Comparison of ENCODE assay signal across 1 cellular context in the genomic region with DNA sequence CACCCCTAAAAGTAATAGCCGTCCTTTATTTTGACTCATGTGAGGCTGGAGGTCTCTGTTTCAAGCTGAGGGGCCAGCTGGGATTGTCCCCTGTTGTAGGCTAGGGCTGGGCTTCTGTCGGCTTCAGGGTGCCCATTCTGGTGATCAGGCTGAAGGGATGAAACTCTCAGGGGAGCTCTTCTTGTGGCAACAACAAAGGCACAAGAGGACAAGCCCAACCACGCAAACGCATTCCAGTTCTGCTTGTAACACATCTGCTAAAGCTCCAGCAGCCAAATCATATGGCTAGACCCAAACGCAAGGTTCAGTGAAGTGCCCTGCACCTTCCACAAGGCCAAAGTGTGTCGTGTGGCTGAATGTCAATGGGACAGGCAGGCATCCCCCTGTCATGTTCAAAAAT.
TF ChIP-seq lines count a peak whose summit lies in the region.

No MANE protein-coding gene starts in this region.

TF ChIP-seq in IMR-90, 13 proteins besides CTCF, POLR2A, EP300 and RAD21:
- no peak for TF ChIP-seq SMC3 (IDR thresholded peaks at IDR 0.05; ENCODE audit: low read depth, low read length)
- TF ChIP-seq, protein P1, sequence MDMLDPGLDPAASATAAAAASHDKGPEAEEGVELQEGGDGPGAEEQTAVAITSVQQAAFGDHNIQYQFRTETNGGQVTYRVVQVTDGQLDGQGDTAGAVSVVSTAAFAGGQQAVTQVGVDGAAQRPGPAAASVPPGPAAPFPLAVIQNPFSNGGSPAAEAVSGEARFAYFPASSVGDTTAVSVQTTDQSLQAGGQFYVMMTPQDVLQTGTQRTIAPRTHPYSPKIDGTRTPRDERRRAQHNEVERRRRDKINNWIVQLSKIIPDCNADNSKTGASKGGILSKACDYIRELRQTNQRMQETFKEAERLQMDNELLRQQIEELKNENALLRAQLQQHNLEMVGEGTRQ (IDR thresholded peaks at IDR 0.05; ENCODE audit: low read depth, low read length), result no peak
- no peak for TF ChIP-seq BHLHE40 (IDR thresholded peaks at IDR 0.05; ENCODE audit: low read depth, low read length)
- TF ChIP-seq RCOR1 (IDR thresholded peaks at IDR 0.05; ENCODE audit: insufficient replicate concordance, low read length), result no peak
- TF ChIP-seq RFX5 (IDR thresholded peaks at IDR 0.05; ENCODE audit: low read depth, low read length), result no peak
- no peak for TF ChIP-seq NFE2L2 (IDR thresholded peaks at IDR 0.05; ENCODE audit: low read depth, low read length)
- TF ChIP-seq CEBPB (IDR thresholded peaks at IDR 0.05; ENCODE audit: low read depth, low read length), result no peak
